In the genomic region with DNA sequence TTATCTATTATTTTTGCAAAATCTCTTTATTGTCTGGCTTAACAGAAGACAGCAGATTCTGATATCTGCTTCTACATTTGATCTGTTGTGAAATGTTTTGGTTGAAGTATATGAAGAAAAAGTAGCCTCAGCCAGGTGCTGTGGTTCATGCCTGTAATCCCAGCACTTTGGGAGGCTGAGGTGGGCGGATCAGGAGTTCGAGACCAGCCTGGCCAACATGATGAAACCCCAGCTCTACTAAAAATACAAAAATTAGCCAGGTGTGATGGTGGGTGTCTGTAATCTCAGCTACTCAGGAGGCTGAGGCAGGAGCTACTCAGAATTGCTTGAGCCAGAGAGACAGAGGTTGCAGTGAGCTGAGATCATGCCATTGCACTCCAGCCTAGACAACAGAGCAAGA, we compare ENCODE assay signal across 3 cellular contexts.
DNase-seq lines count a peak whose midpoint lies in the region; FAIRE-seq and TF ChIP-seq lines count a peak whose summit lies in the region.
"Not testable (repeated sequence)": the region's sequence is repeated elsewhere in the genome, so short reads cannot be mapped to it uniquely, and the experiment has no call there.

No MANE protein-coding gene starts in this region.

- H3K36me3 Mint-ChIP-seq in activated CD4-positive, alpha-beta T cell treated with anti-CD3 and anti-CD28 coated beads, Interleukin-2, amount 10 ng/mL, durations not matched to agents 24 days and 14 days (ENCODE audit: low read depth); progenitor cell of endocrine pancreas (ENCODE audit: insufficient read depth): not testable (repeated sequence)

- not testable (repeated sequence) for TF ChIP-seq CTCF in progenitor cell of endocrine pancreas (IDR thresholded peaks at IDR 0.05; ENCODE audit: unreplicated experiment)

- intact Hi-C loops in activated CD4-positive, alpha-beta T cell treated with anti-CD3 and anti-CD28 coated beads, Interleukin-2, amount 10 ng/mL, durations not matched to agents 24 days and 14 days (cut with micrococcal nuclease) = not testable (repeated sequence)

- not testable (repeated sequence) for H3K4me1 Mint-ChIP-seq in activated CD4-positive, alpha-beta T cell treated with anti-CD3 and anti-CD28 coated beads, Interleukin-2, amount 10 ng/mL, durations not matched to agents 24 days and 14 days; progenitor cell of endocrine pancreas (ENCODE audit: low read depth)

- H3K27me3 Mint-ChIP-seq in activated CD4-positive, alpha-beta T cell treated with anti-CD3 and anti-CD28 coated beads, Interleukin-2, amount 10 ng/mL, durations not matched to agents 24 days and 14 days = peaks cover 32% of the 10 kb centered on the region
- peaks cover 10% of the 10 kb centered on the region for H3K27me3 Mint-ChIP-seq in progenitor cell of endocrine pancreas

- not testable (repeated sequence) for H3K27ac Mint-ChIP-seq in activated CD4-positive, alpha-beta T cell treated with anti-CD3 and anti-CD28 coated beads, Interleukin-2, amount 10 ng/mL, durations not matched to agents 24 days and 14 days
- peak overlapping the region; percentile 56 for H3K27ac Mint-ChIP-seq in progenitor cell of endocrine pancreas

- not testable (repeated sequence) for H3K9me3 Mint-ChIP-seq in activated CD4-positive, alpha-beta T cell treated with anti-CD3 and anti-CD28 coated beads, Interleukin-2, amount 10 ng/mL, durations not matched to agents 24 days and 14 days; progenitor cell of endocrine pancreas (ENCODE audit: low read depth)

- DNase-seq in activated CD4-positive, alpha-beta T cell treated with anti-CD3 and anti-CD28 coated beads, Interleukin-2, amount 10 ng/mL, durations not matched to agents 24 days and 14 days = peak; percentile 8
- DNase-seq in progenitor cell of endocrine pancreas (ENCODE audit: low spot score, unreplicated experiment); urothelium cell line (ENCODE audit: low spot score): not testable (repeated sequence)

- H3K4me3 Mint-ChIP-seq in activated CD4-positive, alpha-beta T cell treated with anti-CD3 and anti-CD28 coated beads, Interleukin-2, amount 10 ng/mL, durations not matched to agents 24 days and 14 days; progenitor cell of endocrine pancreas (ENCODE audit: low read depth): not testable (repeated sequence)

- FAIRE-seq in urothelium cell line (lab: Jason Lieb, UNC) = peak; percentile 65
